ENCODE assay signal across 27 cellular contexts in genomic region chr7:119620769-119621168, GRCh38.
"Had no signal": no experiment of that assay in that cellular context is flagged by ENCODE, and none has a peak within 500 bp of the region (broad histone marks: within the 10 kb centered on the region; RNA-seq: fewer than 3 reads in every experiment).

No MANE protein-coding gene starts in this region.

- H3K4me1 ChIP-seq: colonic mucosa, esophagus muscularis mucosa, foreskin keratinocyte, gastroesophageal sphincter, heart left ventricle, left lung, pancreas, right lobe of liver, suprapubic skin, transverse colon, upper lobe of right lung, uterus had no signal

- H3K27me3 Mint-ChIP-seq: dendritic cell treated with granulocyte-macrophage colony-stimulating factor and Interleukin-4, amounts not matched to agents 40 ng/mL and 50 ng/mL, for 4 days; naive thymus-derived CD8-positive, alpha-beta T cell; stimulated activated naive CD8-positive, alpha-beta T cell treated with anti-CD3 and anti-CD28 coated beads, Interleukin-15, amount 100 ng/mL, for 72 hours had no signal

- H3K27ac ChIP-seq: colonic mucosa, esophagus muscularis mucosa, foreskin keratinocyte, gastroesophageal sphincter, heart left ventricle, hepatocyte, left lung, neutrophil, pancreas, right lobe of liver, suprapubic skin, transverse colon, upper lobe of right lung, uterus had no signal

- H3K4me3 ChIP-seq: colonic mucosa, esophagus muscularis mucosa, gastroesophageal sphincter, heart left ventricle, hepatocyte, left lung, pancreas, right lobe of liver, suprapubic skin, transverse colon, upper lobe of right lung, uterus had no signal

- H3K79me2 ChIP-seq: hepatocyte had no signal

- H3K4me2 ChIP-seq: hepatocyte had no signal

- H3K9me3 ChIP-seq: colonic mucosa, esophagus muscularis mucosa, gastroesophageal sphincter, heart left ventricle, left lung, neutrophil, pancreas, right lobe of liver, suprapubic skin, transverse colon, upper lobe of right lung, uterus had no signal

- DNase-seq: colonic mucosa; effector CD8-positive, alpha-beta T cell; foreskin keratinocyte; left cardiac atrium; mesenchymal stem cell; midbrain; naive thymus-derived CD8-positive, alpha-beta T cell; nephron progenitor cell; pancreas; right lobe of liver; small intestine; stimulated activated CD4-positive, alpha-beta T cell treated with anti-CD3 and anti-CD28 coated beads, Interleukin-15, amount 100 ng/mL, for 24 hours; stimulated activated CD4-positive, alpha-beta T cell treated with anti-CD3 and anti-CD28 coated beads, Interleukin-2, amount 100 ng/mL, for 48 hours; stimulated activated CD8-positive, alpha-beta memory T cell treated with anti-CD3 and anti-CD28 coated beads, Interleukin-4, amount 100 ng/mL, for 48 hours; stimulated activated naive CD4-positive, alpha-beta T cell; stimulated activated naive CD8-positive, alpha-beta T cell treated with anti-CD3 and anti-CD28 coated beads, Interleukin-15, amount 100 ng/mL, for 72 hours; transverse colon; upper lobe of right lung; uterus had no signal

- H2AFZ ChIP-seq: hepatocyte had no signal

- H3K4me3 Mint-ChIP-seq: dendritic cell treated with granulocyte-macrophage colony-stimulating factor and Interleukin-4, amounts not matched to agents 40 ng/mL and 50 ng/mL, for 4 days; naive thymus-derived CD8-positive, alpha-beta T cell; nephron progenitor cell; stimulated activated naive CD8-positive, alpha-beta T cell treated with anti-CD3 and anti-CD28 coated beads, Interleukin-15, amount 100 ng/mL, for 72 hours had no signal

- H3K4me1 Mint-ChIP-seq: naive thymus-derived CD8-positive, alpha-beta T cell; nephron progenitor cell; stimulated activated naive CD8-positive, alpha-beta T cell treated with anti-CD3 and anti-CD28 coated beads, Interleukin-15, amount 100 ng/mL, for 72 hours had no signal

- ATAC-seq: foreskin keratinocyte; gastroesophageal sphincter; heart left ventricle; left cardiac atrium; left lung; naive thymus-derived CD8-positive, alpha-beta T cell; pancreas; right lobe of liver; stimulated activated naive CD8-positive, alpha-beta T cell treated with anti-CD3 and anti-CD28 coated beads, Interleukin-15, amount 100 ng/mL, for 72 hours; upper lobe of right lung had no signal

- H3K36me3 ChIP-seq: colonic mucosa, esophagus muscularis mucosa, gastroesophageal sphincter, heart left ventricle, left lung, neutrophil, pancreas, right lobe of liver, suprapubic skin, transverse colon, upper lobe of right lung, uterus had no signal

- H3K9me3 Mint-ChIP-seq: dendritic cell treated with granulocyte-macrophage colony-stimulating factor and Interleukin-4, amounts not matched to agents 40 ng/mL and 50 ng/mL, for 4 days; nephron progenitor cell had no signal

- H3K27ac Mint-ChIP-seq: dendritic cell treated with granulocyte-macrophage colony-stimulating factor and Interleukin-4, amounts not matched to agents 40 ng/mL and 50 ng/mL, for 4 days; naive thymus-derived CD8-positive, alpha-beta T cell; nephron progenitor cell; stimulated activated naive CD8-positive, alpha-beta T cell treated with anti-CD3 and anti-CD28 coated beads, Interleukin-15, amount 100 ng/mL, for 72 hours had no signal

- H3K36me3 Mint-ChIP-seq: naive thymus-derived CD8-positive, alpha-beta T cell had no signal

- H3K27me3 ChIP-seq: colonic mucosa, esophagus muscularis mucosa, foreskin keratinocyte, gastroesophageal sphincter, heart left ventricle, hepatocyte, left lung, neutrophil, pancreas, right lobe of liver, suprapubic skin, transverse colon, upper lobe of right lung, uterus had no signal
